In the genomic region with DNA sequence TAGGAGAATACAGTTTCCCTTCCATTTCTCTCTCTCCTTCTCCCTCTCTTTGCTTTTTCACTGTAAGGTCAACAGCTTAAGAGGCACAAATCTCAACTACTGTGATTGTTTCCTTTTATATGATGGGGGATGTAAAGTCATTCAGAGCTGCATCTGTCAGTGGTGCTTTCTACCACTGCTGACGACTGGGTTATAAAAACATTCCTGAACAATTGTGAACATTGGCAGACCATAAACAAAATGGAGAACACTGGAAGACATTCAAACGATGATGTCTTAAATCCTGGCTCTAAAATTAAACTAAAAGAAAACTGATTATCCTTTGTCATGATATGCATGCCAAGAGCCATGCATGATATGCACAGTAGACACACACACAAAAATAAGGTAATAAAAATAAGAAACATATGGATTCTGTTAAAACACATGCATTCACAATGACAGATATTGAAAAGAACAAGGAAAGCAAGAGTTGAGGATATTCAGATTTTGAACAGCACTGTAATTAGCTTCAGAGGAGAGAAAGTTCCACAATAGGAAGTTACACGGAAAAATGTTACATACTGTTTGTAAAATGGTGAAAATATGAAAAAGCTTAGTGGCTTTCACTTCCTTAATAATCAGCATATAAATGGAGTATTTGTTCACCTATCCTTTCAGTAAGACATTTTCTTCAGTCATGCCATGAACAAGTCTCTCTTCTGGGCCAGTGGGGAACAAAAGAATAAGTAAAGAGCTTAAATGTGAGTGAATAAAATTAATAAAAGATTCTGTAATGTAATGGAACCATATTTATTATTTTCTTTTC, we compare ENCODE assay signal across 16 cellular contexts.
A peak's percentile ranks its signal among the peaks of the same experiment; 100 is the strongest.
DNase-seq lines count a peak whose midpoint lies in the region; ATAC-seq, FAIRE-seq and TF ChIP-seq lines count a peak whose summit lies in the region.
"Had no signal": no experiment of that assay in that cellular context is flagged by ENCODE, and none has a peak within 500 bp of the region (broad histone marks: within the 10 kb centered on the region; RNA-seq: fewer than 3 reads in every experiment).

No MANE protein-coding gene starts in this region.

- H3K9ac ChIP-seq in astrocyte (ENCODE audit: low read length) = no peak overlapping the region

- no peak for FAIRE-seq in astrocyte (lab: Jason Lieb, UNC)
- peak; percentile 9 for FAIRE-seq in islet of Langerhans (lab: Jason Lieb, UNC)
- FAIRE-seq: urothelium cell line had no signal

- no peak overlapping the region for H3K4me3 ChIP-seq in AG04449 (ENCODE audit: low read depth, low read length)
- no peak overlapping the region for H3K4me3 ChIP-seq in HAP-1
- no peak overlapping the region for H3K4me3 ChIP-seq in astrocyte (ENCODE audit: insufficient read depth, low read depth, low read length)
- no peak overlapping the region for H3K4me3 ChIP-seq in WERI-Rb-1 (ENCODE audit: low read depth, low read length)
- H3K4me3 ChIP-seq: hepatocyte had no signal

- H3K27me3 Mint-ChIP-seq in astrocyte (ENCODE audit: low read depth, unreplicated experiment) (peaks cover 2% of the 10 kb centered on the region), type B pancreatic cell (no peaks in the 10 kb centered on the region)

- H3K4me2 ChIP-seq in astrocyte (ENCODE audit: low read length) = peak overlapping the region; percentile 56
- H3K4me2 ChIP-seq: hepatocyte had no signal

- no peak overlapping the region for H3K27ac Mint-ChIP-seq in astrocyte (ENCODE audit: unreplicated experiment)
- H3K27ac Mint-ChIP-seq in type B pancreatic cell = no peak overlapping the region

- H3K9me3 Mint-ChIP-seq in astrocyte (ENCODE audit: unreplicated experiment) (no peaks in the 10 kb centered on the region), type B pancreatic cell (no peaks in the 10 kb centered on the region)

- ATAC-seq in HG02763 (IDR thresholded peaks at IDR 0.05; ENCODE audit: unreplicated experiment) = no peak

- H3K27me3 ChIP-seq in HAP-1 (ENCODE audit: low read depth) (no peaks in the 10 kb centered on the region), astrocyte (ENCODE audit: insufficient read depth, low read length) (no peaks in the 10 kb centered on the region), WERI-Rb-1 (ENCODE audit: insufficient read depth, low read depth, severe bottlenecking) (no peaks in the 10 kb centered on the region)
- H3K27me3 ChIP-seq: hepatocyte had no signal

- in situ Hi-C loops in HAP-1 (cut with MboI; ENCODE audit: low sequenced_read_pairs) = no loop called here

- POLR2A ChIA-PET in AG04449 (lab: Yijun Ruan, JAX) = no interaction called here

- H3K27ac ChIP-seq in astrocyte (ENCODE audit: low read depth, low read length) = no peak overlapping the region
- H3K27ac ChIP-seq in WERI-Rb-1 = no peak overlapping the region
- H3K27ac ChIP-seq: hepatocyte had no signal

- H3K4me1 Mint-ChIP-seq in astrocyte (ENCODE audit: low read depth, unreplicated experiment) (no peaks in the 10 kb centered on the region), type B pancreatic cell (ENCODE audit: unreplicated experiment) (peaks cover 23% of the 10 kb centered on the region)

- DNase-seq in AG04449 (ENCODE audit: low read depth, low spot score) (peak; percentile 24), HAP-1 (ENCODE audit: low spot score in 2 of 2) (peak; percentile 59 to 98), astrocyte (ENCODE audit: low read depth) (peak; percentile 75), WERI-Rb-1 (no peak), type B pancreatic cell (ENCODE audit: extremely low spot score, unreplicated experiment) (no peak)
- no peak for DNase-seq in activated CD4-positive, CD25-positive, alpha-beta regulatory T cell treated with anti-CD3 and anti-CD28 coated beads, Interleukin-2, amount 50 U/mL, for 72 hours
- DNase-seq: ACHN, aorta, GOT3, Karpas-422, NCI-H2107, T-helper 2 cell had no signal

- H4K20me1 ChIP-seq in astrocyte (ENCODE audit: insufficient read depth, low read length) = no peaks in the 10 kb centered on the region

- CTCF ChIA-PET in AG04449 (lab: Yijun Ruan, JAX) = interaction anchor here (1.4 kb wide), 1 partner anchor 105 kb away, joined by 4 read pairs; no protein-coding TSS in a partner anchor

- H3K9me3 ChIP-seq in HAP-1 (no peaks in the 10 kb centered on the region), astrocyte (ENCODE audit: insufficient read depth, low read depth, low read length) (no peaks in the 10 kb centered on the region), WERI-Rb-1 (ENCODE audit: severe bottlenecking) (no peaks in the 10 kb centered on the region)

- H3K79me2 ChIP-seq in astrocyte (ENCODE audit: insufficient read depth, low read length) = no peaks in the 10 kb centered on the region
- H3K79me2 ChIP-seq: hepatocyte had no signal

- H3K4me3 Mint-ChIP-seq in astrocyte (ENCODE audit: unreplicated experiment) (no peak overlapping the region), type B pancreatic cell (no peak overlapping the region)

- H3K4me1 ChIP-seq in HAP-1 (peaks cover 38% of the 10 kb centered on the region), astrocyte (ENCODE audit: insufficient read depth, low read length) (no peaks in the 10 kb centered on the region)

- no peak for TF ChIP-seq CTCF in AG04449 (IDR thresholded peaks at IDR 0.05; ENCODE audit: insufficient read depth, low read length, missing control alignments)
- TF ChIP-seq CTCF in astrocyte (IDR thresholded peaks at IDR 0.05; ENCODE audit: insufficient read depth, low read depth, low read length) = no peak
- TF ChIP-seq CTCF in WERI-Rb-1 (IDR thresholded peaks at IDR 0.05; ENCODE audit: low read depth, low read length) = no peak
- TF ChIP-seq CTCF in type B pancreatic cell (conservative IDR thresholded peaks at IDR 0.05) = no peak

- peak overlapping the region; percentile 12 for H2AFZ ChIP-seq in astrocyte (ENCODE audit: low read depth, low read length)
- H2AFZ ChIP-seq: hepatocyte had no signal

- H3K36me3 ChIP-seq in HAP-1 (replicated peaks) = no peaks in the 10 kb centered on the region
- no peaks in the 10 kb centered on the region for H3K36me3 ChIP-seq in astrocyte (ENCODE audit: insufficient read depth, low read length)
- H3K36me3 ChIP-seq in WERI-Rb-1 = no peaks in the 10 kb centered on the region

- no peaks in the 10 kb centered on the region for H3K36me3 Mint-ChIP-seq in astrocyte (ENCODE audit: low read depth, unreplicated experiment)
- no peaks in the 10 kb centered on the region for H3K36me3 Mint-ChIP-seq in type B pancreatic cell

Comparison
In these comparisons a context has a peak if more than half of its experiments do, and no peak if none do; other contexts are left out.
1. DNase-seq: peak in AG04449 (single experiment), HAP-1 (2 of 2) and astrocyte (single experiment); none in WERI-Rb-1 (single experiment), type B pancreatic cell (single experiment) and activated CD4-positive, CD25-positive, alpha-beta regulatory T cell treated with anti-CD3 and anti-CD28 coated beads, Interleukin-2, amount 50 U/mL, for 72 hours (single experiment).